12 cellular contexts compared by ENCODE assay signal in the genomic region with DNA sequence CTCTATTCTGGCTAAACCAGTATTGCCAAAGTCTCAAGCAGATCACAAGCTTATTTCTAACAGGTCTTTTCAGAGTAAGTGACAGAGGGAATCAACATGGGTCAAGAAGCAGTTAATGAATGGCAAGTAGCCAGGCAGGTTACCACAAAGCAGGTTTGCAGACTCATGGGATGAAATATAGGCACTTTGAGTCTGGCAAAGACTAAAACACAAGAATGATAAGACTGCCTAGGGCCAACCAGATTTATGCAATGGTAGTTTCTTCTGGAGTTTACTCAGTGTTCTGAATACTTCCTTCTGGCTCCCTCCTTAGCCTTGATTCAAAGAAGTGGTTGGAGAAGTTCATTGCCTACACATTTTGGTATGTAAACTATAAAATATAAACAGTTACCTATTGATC. TPM values are rescaled to one million over a fixed set of nuclear protein-coding genes. Genes with fewer than 3 reads are reported as not detected.
A peak's percentile ranks its signal among the peaks of the same experiment; 100 is the strongest.
DNase-seq lines count a peak whose midpoint lies in the region; ATAC-seq and TF ChIP-seq lines count a peak whose summit lies in the region.
"Had no signal": no experiment of that assay in that cellular context is flagged by ENCODE, and none has a peak within 500 bp of the region (broad histone marks: within the 10 kb centered on the region; RNA-seq: fewer than 3 reads in every experiment).

No MANE protein-coding gene starts in this region.

- CTCF ChIA-PET in A673 (lab: Charles Lee): no interaction called here

- H3K4me3 ChIP-seq in A673 (ENCODE audit: low read depth, low read length, poor library complexity, severe bottlenecking) (peak overlapping the region; percentile 92), GM23338 (peak overlapping the region; percentile 77), psoas muscle (no peak overlapping the region)

- no peak for ATAC-seq in GM23338
- no peak for ATAC-seq in activated naive CD8-positive, alpha-beta T cell treated with anti-CD3 and anti-CD28 coated beads, Interleukin-2, amount 50 U/mL, for 24 hours
- no peak for ATAC-seq in psoas muscle

- peak overlapping the region; percentile 57 for H3K27ac ChIP-seq in A673 (ENCODE audit: low read depth, low read length, poor library complexity, severe bottlenecking)
- H3K27ac ChIP-seq in GM23338 (ENCODE audit: low read depth): peak overlapping the region; percentile 46; the same call in 1 of the 2 replicates
- H3K27ac ChIP-seq in psoas muscle: no peak overlapping the region

- peak overlapping the region; percentile 83 for H3K27ac Mint-ChIP-seq in GM23338
- H3K27ac Mint-ChIP-seq in activated naive CD8-positive, alpha-beta T cell treated with anti-CD3 and anti-CD28 coated beads, Interleukin-2, amount 50 U/mL, for 24 hours: peak overlapping the region; percentile 37

- H3K9me2 ChIP-seq in GM23338 (ENCODE audit: insufficient read depth): peaks cover 4% of the 10 kb centered on the region

- H3F3A ChIP-seq in GM23338 (replicated peaks; ENCODE audit: low read depth): no peaks in the 10 kb centered on the region

- TF ChIP-seq CTCF in A673 (conservative IDR thresholded peaks at IDR 0.05; ENCODE audit: low read depth, low read length) (no peak), GM23338 (conservative IDR thresholded peaks at IDR 0.05; ENCODE audit: low read depth in 2 of 2) (no peak), psoas muscle (IDR thresholded peaks at IDR 0.05) (no peak)

- no peak overlapping the region for H2AFZ ChIP-seq in GM23338

- BruUV-seq in A673 (replicated peaks; lab: Mats Ljungman, UMichigan): no TSS peak

- peaks cover 72% of the 10 kb centered on the region for H4K20me1 ChIP-seq in GM23338 (replicated peaks; ENCODE audit: insufficient read depth)

- no peak for DNase-seq in A673 (ENCODE audit: low spot score)
- no peak for DNase-seq in GM23338 (ENCODE audit: low spot score)
- no peak for DNase-seq in activated naive CD8-positive, alpha-beta T cell treated with anti-CD3 and anti-CD28 coated beads, Interleukin-2, amount 50 U/mL, for 24 hours
- DNase-seq in iris pigment epithelial cell (ENCODE audit: low read depth): peak; percentile 37
- DNase-seq in psoas muscle: no peak
- no peak for DNase-seq in NOMO-1 (lab: John Stamatoyannopoulos, UW; ENCODE audit: unreplicated experiment in 2 of 2)
- DNase-seq in NCI-H345 treated with DMSO at 0.1 percent for 48 hours (lab: John Stamatoyannopoulos, UW; ENCODE audit: unreplicated experiment): no peak
- no peak for DNase-seq in NCI-H2107 treated with DMSO at 0.1 percent for 48 hours (lab: John Stamatoyannopoulos, UW; ENCODE audit: unreplicated experiment)
- DNase-seq: activated naive CD4-positive, alpha-beta T cell treated with anti-CD3 and anti-CD28 coated beads, Interleukin-2, amount 50 U/mL, for 16 hours; NCI-H2227 treated with DMSO at 0.1 percent for 48 hours; nucleus accumbens; T-helper 9 cell had no signal

- peaks cover 4% of the 10 kb centered on the region; the same call in 1 of the 3 replicates for H3K9me3 Mint-ChIP-seq in GM23338
- peaks cover 6% of the 10 kb centered on the region for H3K9me3 Mint-ChIP-seq in activated naive CD8-positive, alpha-beta T cell treated with anti-CD3 and anti-CD28 coated beads, Interleukin-2, amount 50 U/mL, for 24 hours

- intact Hi-C loops in A673 (cut with micrococcal nuclease; ENCODE audit: unreplicated experiment) (loop anchor here (5.0 to 10.0 kb wide), 5 partner anchors 78 to 397 kb away; a partner anchor contains a TSS), psoas muscle (cut with DNase I) (loop anchor here (5.0 to 10.0 kb wide), 3 partner anchors 175 to 237 kb away; a partner anchor contains a TSS)

- H3K36me3 ChIP-seq in A673 (ENCODE audit: insufficient read depth, low read length, poor library complexity, severe bottlenecking) (peaks cover 46% of the 10 kb centered on the region), GM23338 (ENCODE audit: insufficient read depth) (peaks cover under 1% of the 10 kb centered on the region; the same call in 1 of the 2 replicates), psoas muscle (ENCODE audit: insufficient read depth in 1 of 2, low read depth in 1 of 2) (peaks cover 0 to 7% of the 10 kb centered on the region in 2 donors)

- H3K4me2 ChIP-seq in GM23338: peak overlapping the region; percentile 79

- H3K36me3 Mint-ChIP-seq in GM23338 (ENCODE audit: low read depth): peaks cover 59% of the 10 kb centered on the region; the same call in 2 of the 3 replicates
- H3K36me3 Mint-ChIP-seq in activated naive CD8-positive, alpha-beta T cell treated with anti-CD3 and anti-CD28 coated beads, Interleukin-2, amount 50 U/mL, for 24 hours (ENCODE audit: low read depth): peaks cover 43% of the 10 kb centered on the region

- H3K27me3 Mint-ChIP-seq in GM23338 (ENCODE audit: insufficient read depth, low read depth, poor library complexity): peaks cover 5% of the 10 kb centered on the region
- H3K27me3 Mint-ChIP-seq in activated naive CD8-positive, alpha-beta T cell treated with anti-CD3 and anti-CD28 coated beads, Interleukin-2, amount 50 U/mL, for 24 hours: peaks cover 3% of the 10 kb centered on the region

- POLR2A ChIA-PET in A673 (lab: Charles Lee; ENCODE audit: low non-redundant PET): interaction anchor here (0.7 kb wide), 1 partner anchor 370 kb away, joined by 3 read pairs; no protein-coding TSS in a partner anchor

- peaks cover 63% of the 10 kb centered on the region for H3K4me1 Mint-ChIP-seq in GM23338
- peaks cover 77% of the 10 kb centered on the region for H3K4me1 Mint-ChIP-seq in activated naive CD8-positive, alpha-beta T cell treated with anti-CD3 and anti-CD28 coated beads, Interleukin-2, amount 50 U/mL, for 24 hours

- H3K4me3 Mint-ChIP-seq in GM23338: peak overlapping the region; percentile 60
- H3K4me3 Mint-ChIP-seq in activated naive CD8-positive, alpha-beta T cell treated with anti-CD3 and anti-CD28 coated beads, Interleukin-2, amount 50 U/mL, for 24 hours: no peak overlapping the region

- peaks cover 35% of the 10 kb centered on the region for H3K4me1 ChIP-seq in A673 (ENCODE audit: insufficient read depth, low read length, poor library complexity, severe bottlenecking)
- H3K4me1 ChIP-seq in GM23338 (ENCODE audit: insufficient read depth): peaks cover 66% of the 10 kb centered on the region
- H3K4me1 ChIP-seq in psoas muscle: peaks cover 11% of the 10 kb centered on the region

- no peaks in the 10 kb centered on the region for H3K27me3 ChIP-seq in A673 (replicated peaks; ENCODE audit: insufficient read depth, low read depth, low read length, poor library complexity)
- no peaks in the 10 kb centered on the region for H3K27me3 ChIP-seq in GM23338 (ENCODE audit: insufficient read depth)
- H3K27me3 ChIP-seq in psoas muscle (ENCODE audit: insufficient read depth in 3 of 3, low read length in 2 of 3): no peaks in the 10 kb centered on the region

- peaks cover 86% of the 10 kb centered on the region for H3K79me2 ChIP-seq in GM23338 (replicated peaks; ENCODE audit: insufficient read depth)

- H3K9me3 ChIP-seq in A673 (ENCODE audit: low read depth, low read length, poor library complexity, severe bottlenecking) (no peaks in the 10 kb centered on the region), psoas muscle (no peaks in the 10 kb centered on the region)

TF ChIP-seq in GM23338, 12 proteins besides CTCF, POLR2A, EP300 and RAD21 (continues in another document):
- TF ChIP-seq ZNF331 (CRISPR knock-in tag; IDR thresholded peaks at IDR 0.05; ENCODE audit: low read depth): no peak
- no peak for TF ChIP-seq JUNB (IDR thresholded peaks at IDR 0.05; ENCODE audit: unreplicated experiment)

RNA-seq across cellular contexts. Expression of a gene that starts 3.6 kb away (rescaled TPM):
- total RNA-seq in A673 (2021): 142 and 162 TPM in 2 replicates
- total RNA-seq in GM23338 (2014; rRNA removed; shearing (Covaris generic)): 278 and 339 TPM in 2 replicates
- polyA plus RNA-seq in GM23338 (2016; fragmentation: Nextera tagmentation; extraction: Ambion mirVana): 152 and 172 TPM in 2 replicates
- total RNA-seq in psoas muscle: 10 to 100 TPM; 14.7 to 22.6 (median 17.9) TPM
- 10 to 100 TPM in 1 of 3 donors, 1 to 10 TPM in 2; 7.6 to 12.3 (median 10.0) TPM for polyA plus RNA-seq in psoas muscle
